11 cellular contexts compared by ENCODE assay signal in the genomic region with DNA sequence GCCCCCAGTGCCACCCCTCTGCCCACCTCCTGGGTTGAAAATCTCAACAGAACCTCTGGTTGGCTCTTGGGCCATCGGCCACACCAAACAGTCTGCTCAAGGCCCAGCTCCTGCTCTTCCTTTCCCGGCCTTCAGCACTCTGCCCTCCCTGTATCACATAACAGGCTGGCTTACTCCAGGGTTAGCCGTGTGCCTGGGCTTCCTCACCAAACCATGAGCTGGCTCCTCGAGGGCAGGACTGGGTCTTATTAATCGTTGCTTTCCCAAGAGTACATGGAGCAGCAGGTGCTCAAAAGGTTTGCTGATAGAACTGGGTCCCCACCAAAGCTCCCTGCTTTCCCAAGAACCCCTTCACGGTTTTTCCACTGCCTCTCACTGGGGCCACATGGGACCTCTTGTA. TPM values are rescaled to one million over a fixed set of nuclear protein-coding genes. Genes with fewer than 3 reads are reported as not detected.
DNase-seq lines count a peak whose midpoint lies in the region; ATAC-seq and TF ChIP-seq lines count a peak whose summit lies in the region.
"Had no signal": no experiment of that assay in that cellular context is flagged by ENCODE, and none has a peak within 500 bp of the region (broad histone marks: within the 10 kb centered on the region; RNA-seq: fewer than 3 reads in every experiment).

No MANE protein-coding gene starts in this region.

- H3K27ac Mint-ChIP-seq in CD4-positive, alpha-beta memory T cell, result peak overlapping the region in 4 of 7 donors; percentile 42 to 73 (median 59)

- no peak overlapping the region for H3K4me3 ChIP-seq in CD4-positive, alpha-beta memory T cell (ENCODE audit: low read length in 2 of 2)
- H3K4me3 ChIP-seq in HUES48 (ENCODE audit: low read depth, low read length), result no peak overlapping the region
- H3K4me3 ChIP-seq in brain microvascular endothelial cell (ENCODE audit: low read depth, low read length), result no peak overlapping the region
- no peak overlapping the region for H3K4me3 ChIP-seq in osteoblast (ENCODE audit: insufficient read depth, low read length)
- H3K4me3 ChIP-seq in spleen, result no peak overlapping the region
- H3K4me3 ChIP-seq: dorsolateral prefrontal cortex, SK-N-MC had no signal

- no peaks in the 10 kb centered on the region for H3K9me3 Mint-ChIP-seq in CD4-positive, alpha-beta memory T cell

- TF ChIP-seq POLR2A in spleen (IDR thresholded peaks at IDR 0.05), result no peak

- no peak overlapping the region for H3K9ac ChIP-seq in HUES48 (ENCODE audit: low read depth, low read length)

- DNase-seq in CD4-positive, alpha-beta memory T cell, result no peak
- DNase-seq in brain microvascular endothelial cell (no peak), osteoblast (ENCODE audit: insufficient read length, low spot score, missing footprints) (peak; percentile 11), NCI-H1436 treated with DMSO at 0.1 percent for 48 hours (lab: John Stamatoyannopoulos, UW) (no peak), left ventricle myocardium superior (no peak), DMS114 treated with DMSO at 0.1 percent for 48 hours (lab: John Stamatoyannopoulos, UW; ENCODE audit: unreplicated experiment) (no peak), spleen (no peak)
- DNase-seq: NCI-H1092 treated with DMSO at 0.1 percent for 48 hours had no signal

- H3K27me3 Mint-ChIP-seq in CD4-positive, alpha-beta memory T cell, result no peaks in the 10 kb centered on the region

- no peak overlapping the region for H2AFZ ChIP-seq in osteoblast (ENCODE audit: low read length)

- H3K4me2 ChIP-seq in osteoblast (ENCODE audit: insufficient read depth, low read length), result peak overlapping the region; percentile 14

- TF ChIP-seq CTCF in brain microvascular endothelial cell (IDR thresholded peaks at IDR 0.05; ENCODE audit: low read depth, low read length, missing control alignments) (no peak), osteoblast (IDR thresholded peaks at IDR 0.05; ENCODE audit: extremely low read depth, low read depth, low read length) (no peak), spleen (IDR thresholded peaks at IDR 0.05 in 8 of 11, conservative IDR thresholded peaks at IDR 0.05 in 3 of 11) (no peak)

- H3K36me3 Mint-ChIP-seq in CD4-positive, alpha-beta memory T cell, result peaks cover 0 to 16% of the 10 kb centered on the region in 2 donors

- no peaks in the 10 kb centered on the region for H3K9me3 ChIP-seq in CD4-positive, alpha-beta memory T cell (ENCODE audit: control insufficient read depth in 1 of 2, low read length in 2 of 2)
- H3K9me3 ChIP-seq in HUES48 (ENCODE audit: control insufficient read depth, insufficient read depth, low read length), result no peaks in the 10 kb centered on the region
- H3K9me3 ChIP-seq in osteoblast (ENCODE audit: low read depth, low read length), result no peaks in the 10 kb centered on the region
- H3K9me3 ChIP-seq in spleen, result no peaks in the 10 kb centered on the region

- no peak overlapping the region for H3K27ac ChIP-seq in CD4-positive, alpha-beta memory T cell (ENCODE audit: low read depth, low read length)
- H3K27ac ChIP-seq in HUES48 (ENCODE audit: low read depth, low read length), result peak overlapping the region; percentile 31
- H3K27ac ChIP-seq in brain microvascular endothelial cell, result peak overlapping the region; percentile 97
- H3K27ac ChIP-seq in osteoblast (ENCODE audit: low read depth, low read length), result peak overlapping the region; percentile 96
- no peak overlapping the region for H3K27ac ChIP-seq in spleen
- H3K27ac ChIP-seq: SK-N-MC had no signal

- H3K79me2 ChIP-seq in osteoblast (ENCODE audit: insufficient read depth, low read length), result no peaks in the 10 kb centered on the region

- 84 to 95% (median 89%) methylated on average over 6 of the region's 6 CpGs for WGBS in spleen, 5 donors

- H3K27me3 ChIP-seq in CD4-positive, alpha-beta memory T cell (ENCODE audit: insufficient read depth, low read length), result no peaks in the 10 kb centered on the region
- no peaks in the 10 kb centered on the region for H3K27me3 ChIP-seq in HUES48 (ENCODE audit: control insufficient read depth, insufficient read depth, low read length)
- H3K27me3 ChIP-seq in brain microvascular endothelial cell (replicated peaks), result no peaks in the 10 kb centered on the region
- H3K27me3 ChIP-seq in osteoblast (ENCODE audit: insufficient read depth, low read length), result no peaks in the 10 kb centered on the region
- H3K27me3 ChIP-seq in spleen (replicated peaks in 1 of 7), result no peaks in the 10 kb centered on the region
- H3K27me3 ChIP-seq: dorsolateral prefrontal cortex had no signal

- intact Hi-C loops in CD4-positive, alpha-beta memory T cell (cut with micrococcal nuclease), result loop anchor here (1.0 to 2.0 kb wide), 2 partner anchors 20 to 142 kb away; partner anchors contain the start of gene EIF6
- intact Hi-C loops in left ventricle myocardium superior (cut with micrococcal nuclease) (no loop called here), spleen (cut with DNase I; ENCODE audit: low total_unique reads) (loop anchor here (5.0 kb wide), 1 partner anchor 142 kb away; no protein-coding TSS in a partner anchor)

- no peak for ATAC-seq in left ventricle myocardium superior

- H3K36me3 ChIP-seq in CD4-positive, alpha-beta memory T cell (ENCODE audit: insufficient read depth, low read length), result peaks cover 5% of the 10 kb centered on the region
- H3K36me3 ChIP-seq in HUES48 (ENCODE audit: control insufficient read depth, insufficient read depth, low read length) (peaks cover 7% of the 10 kb centered on the region), brain microvascular endothelial cell (replicated peaks) (peaks cover 3% of the 10 kb centered on the region), osteoblast (ENCODE audit: insufficient read depth, low read length) (peaks cover 2% of the 10 kb centered on the region), spleen (peaks cover 0 to 61% (median 6%) of the 10 kb centered on the region in 6 donors)

- H3K4me1 Mint-ChIP-seq in CD4-positive, alpha-beta memory T cell, result peaks cover 3 to 10% (median 5%) of the 10 kb centered on the region in 4 donors

- no peaks in the 10 kb centered on the region for H4K20me1 ChIP-seq in osteoblast (ENCODE audit: insufficient read depth, low read length)

- CTCF ChIA-PET in CD4-positive, alpha-beta memory T cell (lab: Charles Lee; ENCODE audit: partially characterized antibody), result interaction anchor here (0.8 to 5.8 kb wide), 12 partner anchors 12 to 215 kb away, joined by 3 to 68 read pairs (median 9); partner anchors contain the start of genes FAM83C and GDF5

- H3K4me3 Mint-ChIP-seq in CD4-positive, alpha-beta memory T cell, result no peak overlapping the region

- in situ Hi-C loops in brain microvascular endothelial cell (cut with HindIII; ENCODE audit: low pct_ligation_motif_present, low sequenced_read_pairs), result no loop called here

- POLR2A ChIA-PET in CD4-positive, alpha-beta memory T cell (lab: Charles Lee; ENCODE audit: partially characterized antibody), result no interaction called here

- peaks cover 6% of the 10 kb centered on the region for H3K4me1 ChIP-seq in CD4-positive, alpha-beta memory T cell (ENCODE audit: insufficient read depth, low read length)
- H3K4me1 ChIP-seq in HUES48 (ENCODE audit: control insufficient read depth, insufficient read depth, low read length) (peaks cover 13% of the 10 kb centered on the region), osteoblast (ENCODE audit: insufficient read depth, low read length) (peaks cover 87% of the 10 kb centered on the region), spleen (peaks cover 0 to 13% (median 7%) of the 10 kb centered on the region in 6 donors)

RNA-seq across cellular contexts. Expression of gene FAM83C, which starts 12.7 kb away (rescaled TPM):
- not detected for total RNA-seq in CD4-positive, alpha-beta memory T cell
- not detected for polyA plus RNA-seq in CD4-positive, alpha-beta memory T cell
- total RNA-seq in osteoblast, result not detected in 2 replicates
- not detected for total RNA-seq in left ventricle myocardium superior
- not detected for total RNA-seq in spleen
- not detected for polyA plus RNA-seq in spleen

RNA-seq across cellular contexts. Expression of gene EIF6, which starts 20.4 kb away (rescaled TPM):
- total RNA-seq in CD4-positive, alpha-beta memory T cell, result 10 to 100 TPM; 44.0 to 52.3 TPM
- polyA plus RNA-seq in CD4-positive, alpha-beta memory T cell, result 100 to 1,000 TPM; 148 to 189 TPM
- 109 and 121 TPM in 2 replicates for total RNA-seq in osteoblast
- total RNA-seq in left ventricle myocardium superior, result 34.6 TPM
- total RNA-seq in spleen, result 10 to 100 TPM; 50.5 to 76.8 (median 62.2) TPM
- 100 to 1,000 TPM in 2 of 3 donors, 10 to 100 TPM in 1; 88.2 to 121 (median 104) TPM for polyA plus RNA-seq in spleen

RNA-seq across cellular contexts. Expression of gene MMP24OS, which starts 27.0 kb away (rescaled TPM):
- total RNA-seq in CD4-positive, alpha-beta memory T cell, result 10 to 100 TPM; 76.6 to 91.6 TPM
- 10 to 100 TPM in 1 of 2 donors, 1 to 10 TPM in 1; 4.4 to 17.4 TPM for polyA plus RNA-seq in CD4-positive, alpha-beta memory T cell
- total RNA-seq in osteoblast, result 22.1 and 30.9 TPM in 2 replicates
- 48.4 TPM for total RNA-seq in left ventricle myocardium superior
- total RNA-seq in spleen, result 10 to 100 TPM; 21.3 to 68.6 (median 47.5) TPM
- 10 to 100 TPM; 18.6 to 41.5 (median 28.5) TPM for polyA plus RNA-seq in spleen

Comparison
In these comparisons a context has a peak if more than half of its experiments do, and no peak if none do; other contexts are left out.
1. H3K27ac ChIP-seq: peak in HUES48 (single experiment), brain microvascular endothelial cell (single experiment) and osteoblast (single experiment); none in CD4-positive, alpha-beta memory T cell (single experiment) and spleen (0 of 8).